In the genomic region with DNA sequence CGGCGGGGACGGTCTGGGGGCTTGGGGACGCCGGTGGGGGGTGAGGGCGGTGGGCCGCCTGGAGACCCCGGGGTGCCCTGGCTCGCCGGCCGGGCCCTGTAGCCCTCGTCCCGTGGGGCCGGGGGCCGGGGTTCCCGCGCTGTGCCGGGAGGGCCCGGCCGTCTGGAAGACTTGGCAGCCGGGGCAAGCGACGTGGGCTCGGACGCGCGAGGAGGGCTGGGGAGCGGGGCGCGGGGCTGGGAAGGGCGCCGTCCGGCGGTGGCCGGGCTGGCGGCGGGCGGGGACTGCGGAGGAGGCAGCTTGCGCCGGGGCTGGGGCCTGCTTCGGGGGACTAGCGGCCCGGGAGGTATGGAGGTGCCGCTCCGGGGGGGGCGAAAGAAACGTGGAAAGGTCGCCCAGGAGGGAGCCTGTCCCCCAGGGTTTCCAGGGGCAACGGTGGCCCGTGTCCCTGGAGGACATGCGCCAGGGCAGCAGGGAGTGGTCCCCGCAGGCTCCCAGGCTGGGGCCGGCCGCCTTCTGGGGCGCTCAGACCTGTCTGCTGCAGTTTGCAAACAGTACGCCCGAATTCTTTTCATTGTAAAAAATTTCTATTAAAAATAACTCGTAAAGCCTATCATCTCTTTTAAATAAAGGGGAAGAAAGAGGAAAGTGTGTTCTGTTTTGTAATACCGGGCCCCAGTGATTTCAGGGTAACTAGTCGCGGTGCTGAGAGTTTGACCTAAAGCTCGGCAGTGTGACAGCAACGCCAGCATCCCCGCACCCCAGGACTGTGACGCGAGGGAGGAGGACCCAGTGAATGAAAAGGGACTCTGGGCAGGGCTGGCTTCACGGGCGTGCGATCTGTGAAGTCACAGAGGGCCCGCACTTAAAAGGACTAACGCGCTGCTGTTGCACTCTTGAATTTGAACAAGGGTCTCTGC, we compare ENCODE assay signal across 8 cellular contexts. TPM values are rescaled to one million over a fixed set of nuclear protein-coding genes. Genes with fewer than 3 reads are reported as not detected.
DNase-seq lines count a peak whose midpoint lies in the region; ATAC-seq and TF ChIP-seq lines count a peak whose summit lies in the region.

No MANE protein-coding gene starts in this region.

- peaks cover 15% of the 10 kb centered on the region; the same call in 1 of the 2 replicates for H4K20me1 ChIP-seq in SK-N-SH (ENCODE audit: insufficient read depth)

- no peak for TF ChIP-seq RAD21 in SK-N-SH (IDR thresholded peaks at IDR 0.05; ENCODE audit: low read length)

- TF ChIP-seq EP300 in SK-N-SH (IDR thresholded peaks at IDR 0.05; ENCODE audit: borderline replicate concordance in 1 of 2, low read depth in 1 of 2, low read length in 1 of 2), result no peak

- peak overlapping the region; percentile 54; the same call in 1 of the 2 replicates for H2AFZ ChIP-seq in SK-N-SH (ENCODE audit: low read depth)

- H3K9me2 ChIP-seq in SK-N-SH, result no peaks in the 10 kb centered on the region

- ATAC-seq in GM19351 (IDR thresholded peaks at IDR 0.05; ENCODE audit: unreplicated experiment), result peak; percentile 38
- peak; percentile 37 for ATAC-seq in HG03442 (IDR thresholded peaks at IDR 0.05; ENCODE audit: unreplicated experiment)
- peak; percentile 71 for ATAC-seq in left ventricle myocardium superior

- H3K36me3 ChIP-seq in BJ (ENCODE audit: control insufficient read depth, insufficient read depth, low read length) (no peaks in the 10 kb centered on the region), SK-N-SH (replicated peaks in 1 of 2; ENCODE audit: control insufficient read depth in 1 of 2, insufficient read depth in 2 of 2, low read length in 1 of 2) (no peaks in the 10 kb centered on the region), adipocyte (ENCODE audit: control insufficient read depth, insufficient read depth, low read length, severe bottlenecking) (no peaks in the 10 kb centered on the region)

- WGBS in SK-N-SH (ENCODE audit: low lambda C conversion rate), result 23% methylated on average over 27 of the region's 73 CpGs

- CTCF ChIA-PET in BJ (lab: Yijun Ruan, JAX) (interaction anchor here (0.6 to 2.6 kb wide), 10 partner anchors 9 to 152 kb away, joined by 3 to 19 read pairs (median 4); no protein-coding TSS in a partner anchor), SK-N-SH (lab: Yijun Ruan, JAX) (interaction anchor here (0.6 to 4.4 kb wide), 15 partner anchors 8 to 187 kb away, joined by 3 to 31 read pairs (median 4); no protein-coding TSS in a partner anchor)

- peak overlapping the region; percentile 56 to 67 for H3K27ac ChIP-seq in SK-N-SH (ENCODE audit: low read depth in 2 of 2, low read length in 1 of 2)

- peak overlapping the region; percentile 89 for H3K27ac Mint-ChIP-seq in progenitor cell of endocrine pancreas

- H3K4me1 Mint-ChIP-seq in progenitor cell of endocrine pancreas (ENCODE audit: low read depth), result peaks cover 24% of the 10 kb centered on the region

- peaks cover 27% of the 10 kb centered on the region for H3K27me3 Mint-ChIP-seq in progenitor cell of endocrine pancreas

- H3K79me2 ChIP-seq in SK-N-SH (ENCODE audit: insufficient read depth), result peaks cover 40% of the 10 kb centered on the region

- peaks cover 0 to 13% of the 10 kb centered on the region in 2 experiments; a peak in 2 of 4 replicates for H3K4me1 ChIP-seq in SK-N-SH (ENCODE audit: control insufficient read depth in 1 of 2, insufficient read depth in 2 of 2, low read depth in 1 of 2, low read length in 1 of 2)
- H3K4me1 ChIP-seq in adipocyte (ENCODE audit: control insufficient read depth, insufficient read depth, low read length), result peaks cover 15% of the 10 kb centered on the region

- H3K9me3 Mint-ChIP-seq in progenitor cell of endocrine pancreas (ENCODE audit: low read depth), result no peaks in the 10 kb centered on the region

- H3K4me2 ChIP-seq in SK-N-SH, result peak overlapping the region; percentile 89

- H3K9ac ChIP-seq in SK-N-SH (peak overlapping the region; percentile 82), adipocyte (ENCODE audit: low read length) (peak overlapping the region; percentile 91)

- H3F3A ChIP-seq in SK-N-SH (replicated peaks; ENCODE audit: insufficient read depth), result peaks cover 7% of the 10 kb centered on the region

- H3K4me3 Mint-ChIP-seq in progenitor cell of endocrine pancreas (ENCODE audit: low read depth), result peak overlapping the region; percentile 82

- POLR2A ChIA-PET in BJ (lab: Charles Lee), result interaction anchor here (0.8 kb wide), 1 partner anchor 25 kb away, joined by 10 read pairs; no protein-coding TSS in a partner anchor
- POLR2A ChIA-PET in SK-N-SH (lab: Yijun Ruan, JAX), result interaction anchor here (0.6 kb wide), 1 partner anchor 116 kb away, joined by 3 read pairs; no protein-coding TSS in a partner anchor

- H3K36me3 Mint-ChIP-seq in progenitor cell of endocrine pancreas (ENCODE audit: insufficient read depth), result no peaks in the 10 kb centered on the region

- H3K27me3 ChIP-seq in BJ (ENCODE audit: control insufficient read depth, insufficient read depth, low read length) (no peaks in the 10 kb centered on the region), SK-N-SH (ENCODE audit: insufficient read depth) (no peaks in the 10 kb centered on the region), adipocyte (replicated peaks; ENCODE audit: control insufficient read depth, insufficient read depth, low read length) (no peaks in the 10 kb centered on the region)

- TF ChIP-seq CTCF in BJ (IDR thresholded peaks at IDR 0.05; ENCODE audit: insufficient read depth, low read depth, low read length) (no peak), SK-N-SH (IDR thresholded peaks at IDR 0.05) (peak; percentile 39), progenitor cell of endocrine pancreas (IDR thresholded peaks at IDR 0.05; ENCODE audit: unreplicated experiment) (peak; percentile 41)

- intact Hi-C loops in left ventricle myocardium superior (cut with micrococcal nuclease), result loop anchor here (10.0 kb wide), 1 partner anchor 132 kb away; no protein-coding TSS in a partner anchor

- H3K9me3 ChIP-seq in SK-N-SH (no peaks in the 10 kb centered on the region; the same call in 1 of the 2 replicates), adipocyte (ENCODE audit: control insufficient read depth, low read length) (no peaks in the 10 kb centered on the region)

- DNase-seq in BJ (ENCODE audit: low read depth), result no peak
- peak; percentile 86 for DNase-seq in SK-N-SH
- peak; percentile 83 for DNase-seq in adipocyte (ENCODE audit: low read depth)
- DNase-seq in left ventricle myocardium superior, result peak; percentile 85
- peak; percentile 46 for DNase-seq in progenitor cell of endocrine pancreas (ENCODE audit: low spot score, unreplicated experiment)
- DNase-seq in foreskin melanocyte, result no peak

- H3K4me3 ChIP-seq in BJ (ENCODE audit: low read depth, low read length) (peak overlapping the region; percentile 70), SK-N-SH (ENCODE audit: low read depth in 2 of 2, low read length in 1 of 2) (peak overlapping the region; percentile 67 to 69), adipocyte (ENCODE audit: low read length) (peak overlapping the region; percentile 84)

TF ChIP-seq in SK-N-SH, 30 proteins besides CTCF, POLR2A, EP300 and RAD21:
- TF ChIP-seq MXI1 (IDR thresholded peaks at IDR 0.05; ENCODE audit: low read depth, low read length) (0 out of 2 replicates have a peak, but pooled peaks have one; percentile 6), NFIC (IDR thresholded peaks at IDR 0.05; ENCODE audit: borderline replicate concordance) (no peak), NRF1 (IDR thresholded peaks at IDR 0.05; ENCODE audit: low read depth, low read length) (peak; percentile 7; the same call in 1 of the 2 replicates)
- TF ChIP-seq, protein P1, sequence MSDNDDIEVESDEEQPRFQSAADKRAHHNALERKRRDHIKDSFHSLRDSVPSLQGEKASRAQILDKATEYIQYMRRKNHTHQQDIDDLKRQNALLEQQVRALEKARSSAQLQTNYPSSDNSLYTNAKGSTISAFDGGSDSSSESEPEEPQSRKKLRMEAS (IDR thresholded peaks at IDR 0.05; ENCODE audit: low read depth), result no peak

RNA-seq across cellular contexts. Expression of a gene that starts 0.8 kb away (rescaled TPM):
- polyA plus RNA-seq in BJ (2011; rRNA removed) (37.7 and 65.3 TPM in 2 replicates), SK-N-SH (2012; rRNA removed) (14.8 and 22.0 TPM in 2 replicates)
- polyA minus RNA-seq in BJ (2011; rRNA and poly(A)+ RNA removed), result 53.3 and 59.8 TPM in 2 replicates
- polyA plus RNA-seq in SK-N-SH (2012; cell fraction: cytosol; rRNA removed), result 13.9 and 22.2 TPM in 2 replicates
- 14.6 and 16.6 TPM in 2 replicates for polyA plus RNA-seq in SK-N-SH (2012; cell fraction: nucleus; rRNA removed)
- total RNA-seq in left ventricle myocardium superior (166 TPM), progenitor cell of endocrine pancreas (29.9 and 32.6 TPM in 2 replicates)

Comparison
In these comparisons a context has a peak if more than half of its experiments do, and no peak if none do; other contexts are left out.
1. DNase-seq: peak in SK-N-SH (single experiment), adipocyte (single experiment), left ventricle myocardium superior (single experiment) and progenitor cell of endocrine pancreas (single experiment); none in BJ (single experiment) and foreskin melanocyte (single experiment).
2. Peak in every context shown above with its lines, with median percentiles within 50 percentile points of each other: H3K4me3 ChIP-seq and ATAC-seq.